Comparison of ENCODE assay signal across 30 cellular contexts in genomic region chr6:168099201-168100010, GRCh38. TPM values are rescaled to one million over a fixed set of nuclear protein-coding genes. Genes with fewer than 3 reads are reported as not detected.
DNase-seq lines count a peak whose midpoint lies in the region; ATAC-seq and TF ChIP-seq lines count a peak whose summit lies in the region.
"Had no signal": no experiment of that assay in that cellular context is flagged by ENCODE, and none has a peak within 500 bp of the region (broad histone marks: within the 10 kb centered on the region; RNA-seq: fewer than 3 reads in every experiment).

No MANE protein-coding gene starts in this region.

- H3K18ac ChIP-seq in mesenchymal stem cell (ENCODE audit: low read depth in 1 of 2, low read length in 2 of 2), result no peak overlapping the region

- H4K8ac ChIP-seq in mesenchymal stem cell (ENCODE audit: low read length), result no peak overlapping the region

- WGBS in mesenchymal stem cell, result 48% methylated on average over 23 of the region's 23 CpGs

- intact Hi-C loops in sciatic nerve (cut with DNase I), result no loop called here

- no peak overlapping the region for H2BK5ac ChIP-seq in mesenchymal stem cell (ENCODE audit: low read depth, low read length, poor library complexity, severe bottlenecking)

- H3K27me3 ChIP-seq in mesenchymal stem cell (ENCODE audit: control insufficient read depth in 1 of 2, insufficient read depth in 1 of 2, low read length in 2 of 2), result peaks cover 34 to 56% of the 10 kb centered on the region in 2 experiments
- H3K27me3 ChIP-seq: ovary, SJSA1 had no signal

- no peaks in the 10 kb centered on the region for H3K9me3 Mint-ChIP-seq in chondrocyte (ENCODE audit: low read depth)
- H3K9me3 Mint-ChIP-seq: activated T-cell treated with anti-CD3 and anti-CD28 coated beads, Interleukin-2, amount 50 U/mL, for 4 hours; stimulated activated naive CD8-positive, alpha-beta T cell treated with anti-CD3 and anti-CD28 coated beads, Interleukin-15, amount 100 ng/mL, for 72 hours; T-helper 1 cell treated with Interleukin-12 subunit alpha and Interleukin-12 subunit beta and Interleukin-4 antibody, amounts not matched to agents 30 μg/mL and 1 μg/mL, for 36 hours had no signal

- H3K27ac ChIP-seq in mesenchymal stem cell (ENCODE audit: low read length, poor library complexity, severe bottlenecking), result no peak overlapping the region
- H3K27ac ChIP-seq: gastrocnemius medialis, ovary, Peyer's patch, SJSA1, thoracic aorta, uterus had no signal

- peak; percentile 4 for DNase-seq in activated naive CD4-positive, alpha-beta T cell treated with anti-CD3 and anti-CD28 coated beads, Interleukin-2, amount 50 U/mL, for 16 hours
- no peak for DNase-seq in activated naive CD4-positive, alpha-beta T cell (lab: John Stamatoyannopoulos, UW)
- DNase-seq in chondrocyte (ENCODE audit: low spot score) (peak; percentile 70), mesenchymal stem cell (peak; percentile 25), sciatic nerve (ENCODE audit: low spot score) (peak; percentile 44), mucosa of gallbladder (ENCODE audit: low spot score) (no peak), DMS153 (lab: John Stamatoyannopoulos, UW) (no peak), omental fat pad (ENCODE audit: low spot score) (no peak)
- DNase-seq: 8988T; activated CD4-positive, alpha-beta T cell treated with anti-CD3 and anti-CD28 coated beads, Interleukin-2, amount 50 U/mL, for 4 hours; activated CD4-positive, CD25-positive, alpha-beta regulatory T cell; activated CD8-positive, alpha-beta memory T cell treated with anti-CD3 and anti-CD28 coated beads, Interleukin-2, amount 10 ng/mL, durations not matched to agents 7 days and 5 days; activated gamma-delta T cell; activated T-cell treated with anti-CD3 and anti-CD28 coated beads, Interleukin-2, amount 50 U/mL, for 4 hours; Calu3; DMS79 treated with DMSO at 0.1 percent for 48 hours; gastrocnemius medialis; GF-D8; left colon; NCI-H146; retina; stimulated activated CD8-positive, alpha-beta memory T cell treated with anti-CD3 and anti-CD28 coated beads, Interleukin-4, amount 100 ng/mL, for 48 hours; stimulated activated naive CD8-positive, alpha-beta T cell treated with anti-CD3 and anti-CD28 coated beads, Interleukin-15, amount 100 ng/mL, for 72 hours; uterus had no signal

- ATAC-seq in sciatic nerve (no peak), omental fat pad (ENCODE audit: low FRiP score) (no peak)
- ATAC-seq: activated CD8-positive, alpha-beta memory T cell treated with anti-CD3 and anti-CD28 coated beads, Interleukin-2, amount 10 ng/mL, durations not matched to agents 7 days and 5 days; activated T-cell treated with anti-CD3 and anti-CD28 coated beads, Interleukin-2, amount 50 U/mL, for 4 hours; gastrocnemius medialis; left colon; stimulated activated naive CD8-positive, alpha-beta T cell treated with anti-CD3 and anti-CD28 coated beads, Interleukin-15, amount 100 ng/mL, for 72 hours had no signal

- H3K36me3 ChIP-seq in mesenchymal stem cell (ENCODE audit: control insufficient read depth in 1 of 2, insufficient read depth in 2 of 2, low read depth in 1 of 2, low read length in 2 of 2), result no peaks in the 10 kb centered on the region
- H3K36me3 ChIP-seq: gastrocnemius medialis, ovary, Peyer's patch, SJSA1, thoracic aorta, uterus had no signal

- H3K4ac ChIP-seq in mesenchymal stem cell (ENCODE audit: low read depth in 1 of 2, low read length in 2 of 2), result no peak overlapping the region

- H3K4me1 Mint-ChIP-seq in chondrocyte (ENCODE audit: low read depth), result no peaks in the 10 kb centered on the region
- H3K4me1 Mint-ChIP-seq: activated CD8-positive, alpha-beta memory T cell treated with anti-CD3 and anti-CD28 coated beads, Interleukin-2, amount 10 ng/mL, durations not matched to agents 7 days and 5 days; stimulated activated naive CD8-positive, alpha-beta T cell treated with anti-CD3 and anti-CD28 coated beads, Interleukin-15, amount 100 ng/mL, for 72 hours had no signal

- H3K4me1 ChIP-seq in mesenchymal stem cell (ENCODE audit: control insufficient read depth, insufficient read depth, low read depth, low read length), result peaks cover 13% of the 10 kb centered on the region
- H3K4me1 ChIP-seq: gastrocnemius medialis, SJSA1 had no signal

- no peak overlapping the region for H2BK12ac ChIP-seq in mesenchymal stem cell (ENCODE audit: low read length in 2 of 2)

- H3K9me3 ChIP-seq in mesenchymal stem cell (ENCODE audit: control insufficient read depth, low read length), result no peaks in the 10 kb centered on the region
- H3K9me3 ChIP-seq: gastrocnemius medialis, ovary, Peyer's patch, SJSA1, thoracic aorta, uterus had no signal

- H4K91ac ChIP-seq in mesenchymal stem cell (ENCODE audit: low read length), result no peak overlapping the region

- H3K27me3 Mint-ChIP-seq in chondrocyte (ENCODE audit: low read depth), result peaks cover 8% of the 10 kb centered on the region

- no peaks in the 10 kb centered on the region for H3K79me1 ChIP-seq in mesenchymal stem cell (replicated peaks; ENCODE audit: low read length, poor library complexity, severe bottlenecking)

- H3K36me3 Mint-ChIP-seq in chondrocyte (ENCODE audit: low read depth), result no peaks in the 10 kb centered on the region
- H3K36me3 Mint-ChIP-seq: activated CD8-positive, alpha-beta memory T cell treated with anti-CD3 and anti-CD28 coated beads, Interleukin-2, amount 10 ng/mL, durations not matched to agents 7 days and 5 days had no signal

- peak overlapping the region; percentile 8 for H2BK120ac ChIP-seq in mesenchymal stem cell (ENCODE audit: low read depth, low read length)

- peak overlapping the region; percentile 24 for H3K4me2 ChIP-seq in mesenchymal stem cell (ENCODE audit: low read length, poor library complexity, severe bottlenecking)

- H2BK15ac ChIP-seq in mesenchymal stem cell (ENCODE audit: low read depth, poor library complexity, severe bottlenecking), result no peak overlapping the region

- H3K23ac ChIP-seq in mesenchymal stem cell (ENCODE audit: low read length in 2 of 2), result peak overlapping the region in 1 of 2 experiments; percentile 10

- H2AFZ ChIP-seq in mesenchymal stem cell (ENCODE audit: low read depth, low read length), result no peak overlapping the region

- H3K9ac ChIP-seq in mesenchymal stem cell (ENCODE audit: low read length), result no peak overlapping the region

- no peak overlapping the region for H3K14ac ChIP-seq in mesenchymal stem cell (ENCODE audit: low read length in 2 of 2)

- no peak for TF ChIP-seq CTCF in chondrocyte (IDR thresholded peaks at IDR 0.05)
- no peak for TF ChIP-seq CTCF in omental fat pad (IDR thresholded peaks at IDR 0.05)

- H3K27ac Mint-ChIP-seq in chondrocyte (ENCODE audit: unreplicated experiment), result no peak overlapping the region
- H3K27ac Mint-ChIP-seq: activated CD8-positive, alpha-beta memory T cell treated with anti-CD3 and anti-CD28 coated beads, Interleukin-2, amount 10 ng/mL, durations not matched to agents 7 days and 5 days; stimulated activated naive CD8-positive, alpha-beta T cell treated with anti-CD3 and anti-CD28 coated beads, Interleukin-15, amount 100 ng/mL, for 72 hours; T-helper 1 cell treated with Interleukin-12 subunit alpha and Interleukin-12 subunit beta and Interleukin-4 antibody, amounts not matched to agents 30 μg/mL and 1 μg/mL, for 36 hours had no signal

- H2AK5ac ChIP-seq in mesenchymal stem cell (ENCODE audit: low read length, severe bottlenecking), result no peak overlapping the region

- no peak overlapping the region for H3K4me3 Mint-ChIP-seq in chondrocyte (ENCODE audit: unreplicated experiment)
- H3K4me3 Mint-ChIP-seq: activated CD8-positive, alpha-beta memory T cell treated with anti-CD3 and anti-CD28 coated beads, Interleukin-2, amount 10 ng/mL, durations not matched to agents 7 days and 5 days; activated T-cell treated with anti-CD3 and anti-CD28 coated beads, Interleukin-2, amount 50 U/mL, for 4 hours; stimulated activated naive CD8-positive, alpha-beta T cell treated with anti-CD3 and anti-CD28 coated beads, Interleukin-15, amount 100 ng/mL, for 72 hours; T-helper 1 cell treated with Interleukin-12 subunit alpha and Interleukin-12 subunit beta and Interleukin-4 antibody, amounts not matched to agents 30 μg/mL and 1 μg/mL, for 36 hours had no signal

- H3K4me3 ChIP-seq in mesenchymal stem cell (ENCODE audit: insufficient read depth in 1 of 2, low read depth in 1 of 2, low read length in 2 of 2), result no peak overlapping the region
- H3K4me3 ChIP-seq: gastrocnemius medialis, ovary, Peyer's patch, SJSA1, thoracic aorta, uterus had no signal

RNA-seq across cellular contexts. Expression of gene FRMD1, which starts 20.4 kb away (rescaled TPM):
- total RNA-seq in chondrocyte (0.20 to 0.28 TPM in 2 of 3 replicates, not detected in the other), sciatic nerve (25.5 TPM), mucosa of gallbladder (not detected), omental fat pad (1 to 10 TPM in 2 of 4 donors, under 1 TPM in 2; 0.79 to 4.8 (median 1.7) TPM)
- not detected for polyA plus RNA-seq in mesenchymal stem cell (2013, experiment 1 of 2)
- not detected for polyA plus RNA-seq in mesenchymal stem cell (2013, experiment 2 of 2)
- total RNA-seq: activated CD8-positive, alpha-beta memory T cell treated with anti-CD3 and anti-CD28 coated beads, Interleukin-2, amount 10 ng/mL, durations not matched to agents 7 days and 5 days; activated T-cell treated with anti-CD3 and anti-CD28 coated beads, Interleukin-2, amount 50 U/mL, for 4 hours; Calu3; dermis microvascular lymphatic vessel endothelial cell; SJSA1; thoracic aorta had no signal

Comparison
In these comparisons a context has a peak if more than half of its experiments do, and no peak if none do; other contexts are left out.
1. DNase-seq: peak in activated naive CD4-positive, alpha-beta T cell treated with anti-CD3 and anti-CD28 coated beads, Interleukin-2, amount 50 U/mL, for 16 hours (single experiment), chondrocyte (single experiment), mesenchymal stem cell (single experiment) and sciatic nerve (single experiment); none in activated naive CD4-positive, alpha-beta T cell (0 of 4), mucosa of gallbladder (single experiment), DMS153 (single experiment) and omental fat pad (single experiment).